In genomic region chr11:65438257-65439151, GRCh38 we compare ENCODE assay signal across 12 cellular contexts. TPM values are rescaled to one million over a fixed set of nuclear protein-coding genes. Genes with fewer than 3 reads are reported as not detected.
DNase-seq lines count a peak whose midpoint lies in the region; ATAC-seq, FAIRE-seq and TF ChIP-seq lines count a peak whose summit lies in the region.
"Had no signal": no experiment of that assay in that cellular context is flagged by ENCODE, and none has a peak within 500 bp of the region (broad histone marks: within the 10 kb centered on the region; RNA-seq: fewer than 3 reads in every experiment).

No MANE protein-coding gene starts in this region.

- H3K27ac ChIP-seq in VCaP (peak overlapping the region; percentile 65), fibroblast of lung (ENCODE audit: insufficient read depth, low read length) (peak overlapping the region; percentile 1)
- H3K27ac ChIP-seq: SJSA1 had no signal

- ATAC-seq in activated naive CD4-positive, alpha-beta T cell treated with anti-CD3 and anti-CD28 coated beads, Interleukin-2, amount 50 U/mL, for 72 hours, result no peak
- ATAC-seq in stimulated activated naive B cell treated with anti-CD40 and anti-IgM and Interleukin-4, amounts not matched to agents 10 μg/mL and 1 μg/mL and 100 μg/mL, for 72 hours (replicated peaks), result no peak
- ATAC-seq in HG03039 (IDR thresholded peaks at IDR 0.05; ENCODE audit: unreplicated experiment), result no peak

- CTCF ChIA-PET in activated naive CD4-positive, alpha-beta T cell treated with anti-CD3 and anti-CD28 coated beads for 36 hours (lab: Charles Lee), result interaction anchor here (0.6 to 1.7 kb wide), 2 partner anchors 22 to 41 kb away, joined by 4 to 10 read pairs; no protein-coding TSS in a partner anchor

- H3K27ac Mint-ChIP-seq in activated naive CD4-positive, alpha-beta T cell treated with anti-CD3 and anti-CD28 coated beads for 36 hours, result peak overlapping the region; percentile 96
- peak overlapping the region in 1 of 2 donors; percentile 93 for H3K27ac Mint-ChIP-seq in activated naive CD4-positive, alpha-beta T cell treated with anti-CD3 and anti-CD28 coated beads, Interleukin-2, amount 50 U/mL, for 72 hours
- peak overlapping the region; percentile 44 for H3K27ac Mint-ChIP-seq in stimulated activated naive B cell treated with anti-CD40 and anti-IgM and Interleukin-4, amounts not matched to agents 10 μg/mL and 1 μg/mL and 100 μg/mL, for 72 hours

- H3K4me1 ChIP-seq in fibroblast of lung (ENCODE audit: control insufficient read depth, extremely low read depth, insufficient read depth, low read length), result peaks cover 13% of the 10 kb centered on the region
- H3K4me1 ChIP-seq: SJSA1 had no signal

- no peak for TF ChIP-seq CTCF in VCaP (conservative IDR thresholded peaks at IDR 0.05)
- TF ChIP-seq CTCF in fibroblast of lung (conservative IDR thresholded peaks at IDR 0.05 in 1 of 2, IDR thresholded peaks at IDR 0.05 in 1 of 2; ENCODE audit: low read depth in 1 of 2, low read length in 2 of 2), result no peak

- H3K36me3 ChIP-seq in fibroblast of lung (ENCODE audit: control insufficient read depth, insufficient read depth, low read length) (peaks cover 41% of the 10 kb centered on the region), MG63 (peaks cover 72% of the 10 kb centered on the region)

- no peak overlapping the region for H2AFZ ChIP-seq in fibroblast of lung (ENCODE audit: low read length)

- no peaks in the 10 kb centered on the region for H3K9me3 Mint-ChIP-seq in activated naive CD4-positive, alpha-beta T cell treated with anti-CD3 and anti-CD28 coated beads for 36 hours
- no peaks in the 10 kb centered on the region for H3K9me3 Mint-ChIP-seq in activated naive CD4-positive, alpha-beta T cell treated with anti-CD3 and anti-CD28 coated beads, Interleukin-2, amount 50 U/mL, for 72 hours
- H3K9me3 Mint-ChIP-seq in stimulated activated naive B cell treated with anti-CD40 and anti-IgM and Interleukin-4, amounts not matched to agents 10 μg/mL and 1 μg/mL and 100 μg/mL, for 72 hours, result peaks cover 3 to 4% of the 10 kb centered on the region in 2 donors

- H3K79me2 ChIP-seq in fibroblast of lung (ENCODE audit: control insufficient read depth, insufficient read depth, low read length), result peaks cover 93% of the 10 kb centered on the region

- no peak for TF ChIP-seq POLR2A in GM12892 (IDR thresholded peaks at IDR 0.05; ENCODE audit: low read depth, low read length)

- peaks cover 72% of the 10 kb centered on the region for H3K36me3 Mint-ChIP-seq in activated naive CD4-positive, alpha-beta T cell treated with anti-CD3 and anti-CD28 coated beads for 36 hours (ENCODE audit: low read depth)
- peaks cover 19 to 62% of the 10 kb centered on the region in 2 donors for H3K36me3 Mint-ChIP-seq in activated naive CD4-positive, alpha-beta T cell treated with anti-CD3 and anti-CD28 coated beads, Interleukin-2, amount 50 U/mL, for 72 hours
- peaks cover 48 to 68% of the 10 kb centered on the region in 2 donors for H3K36me3 Mint-ChIP-seq in stimulated activated naive B cell treated with anti-CD40 and anti-IgM and Interleukin-4, amounts not matched to agents 10 μg/mL and 1 μg/mL and 100 μg/mL, for 72 hours

- no peak overlapping the region for H3K4me3 Mint-ChIP-seq in activated naive CD4-positive, alpha-beta T cell treated with anti-CD3 and anti-CD28 coated beads for 36 hours
- H3K4me3 Mint-ChIP-seq in stimulated activated naive B cell treated with anti-CD40 and anti-IgM and Interleukin-4, amounts not matched to agents 10 μg/mL and 1 μg/mL and 100 μg/mL, for 72 hours, result no peak overlapping the region

- no peak for DNase-seq in activated naive CD4-positive, alpha-beta T cell treated with anti-CD3 and anti-CD28 coated beads for 36 hours
- no peak for DNase-seq in activated naive CD4-positive, alpha-beta T cell treated with anti-CD3 and anti-CD28 coated beads, Interleukin-2, amount 50 U/mL, for 72 hours (ENCODE audit: low spot score in 2 of 2)
- DNase-seq in fibroblast of lung (ENCODE audit: low read depth in 2 of 2) (peak; percentile 20 to 48), MG63 (no peak), GM12892 (ENCODE audit: insufficient read length) (no peak)
- DNase-seq in stimulated activated naive B cell treated with anti-CD40 and anti-IgM and Interleukin-4, amounts not matched to agents 10 μg/mL and 1 μg/mL and 100 μg/mL, for 72 hours, result no peak
- DNase-seq: AML-193; NCI-H1417; stimulated activated CD4-positive, alpha-beta T cell treated with anti-CD3 and anti-CD28 coated beads, Interleukin-4, amount 100 ng/mL, for 24 hours had no signal

- H3K27me3 ChIP-seq in fibroblast of lung (ENCODE audit: control insufficient read depth, insufficient read depth, low read length) (no peaks in the 10 kb centered on the region), MG63 (no peaks in the 10 kb centered on the region)
- H3K27me3 ChIP-seq: SJSA1 had no signal

- no peak for FAIRE-seq in GM12892 (lab: Jason Lieb, UNC)

- H3K9me3 ChIP-seq in fibroblast of lung (ENCODE audit: control insufficient read depth, insufficient read depth, low read depth, low read length) (no peaks in the 10 kb centered on the region), MG63 (no peaks in the 10 kb centered on the region)
- H3K9me3 ChIP-seq: SJSA1 had no signal

- peaks cover 14% of the 10 kb centered on the region for H4K20me1 ChIP-seq in fibroblast of lung (ENCODE audit: control insufficient read depth, extremely low read depth, insufficient read depth, low read length)

- intact Hi-C loops in activated naive CD4-positive, alpha-beta T cell treated with anti-CD3 and anti-CD28 coated beads for 36 hours (cut with micrococcal nuclease), result loop anchor here (1.0 to 2.0 kb wide), 3 partner anchors 12 to 31 kb away; no protein-coding TSS in a partner anchor

- peak overlapping the region; percentile 4 for H3K4me2 ChIP-seq in fibroblast of lung (ENCODE audit: extremely low read depth, insufficient read depth, low read length)

- H3K9ac ChIP-seq in fibroblast of lung (ENCODE audit: insufficient read depth, low read length), result no peak overlapping the region

- no peaks in the 10 kb centered on the region for H3K27me3 Mint-ChIP-seq in activated naive CD4-positive, alpha-beta T cell treated with anti-CD3 and anti-CD28 coated beads for 36 hours (ENCODE audit: low read depth)
- no peaks in the 10 kb centered on the region for H3K27me3 Mint-ChIP-seq in stimulated activated naive B cell treated with anti-CD40 and anti-IgM and Interleukin-4, amounts not matched to agents 10 μg/mL and 1 μg/mL and 100 μg/mL, for 72 hours

- H3K4me3 ChIP-seq in fibroblast of lung (replicated peaks in 1 of 4; ENCODE audit: control extremely low read depth in 1 of 4, insufficient read depth in 1 of 4, low read depth in 3 of 4, low read length in 4 of 4), result peak overlapping the region in 1 of 4 experiments; percentile 35
- no peak overlapping the region for H3K4me3 ChIP-seq in MG63
- H3K4me3 ChIP-seq: SJSA1 had no signal

- peaks cover 82% of the 10 kb centered on the region for H3K4me1 Mint-ChIP-seq in activated naive CD4-positive, alpha-beta T cell treated with anti-CD3 and anti-CD28 coated beads for 36 hours (ENCODE audit: low read depth)
- H3K4me1 Mint-ChIP-seq in stimulated activated naive B cell treated with anti-CD40 and anti-IgM and Interleukin-4, amounts not matched to agents 10 μg/mL and 1 μg/mL and 100 μg/mL, for 72 hours, result peaks cover 61 to 87% of the 10 kb centered on the region in 2 donors

RNA-seq across cellular contexts. Expression of gene NEAT1, which starts 15.9 kb away (rescaled TPM):
- total RNA-seq in activated naive CD4-positive, alpha-beta T cell treated with anti-CD3 and anti-CD28 coated beads for 36 hours, result 100 to 1,000 TPM; 693 to 750 TPM
- 1,000 to 10,000 TPM in 1 of 2 donors, 100 to 1,000 TPM in 1; 836 to 2,329 TPM for total RNA-seq in activated naive CD4-positive, alpha-beta T cell treated with anti-CD3 and anti-CD28 coated beads, Interleukin-2, amount 50 U/mL, for 72 hours
- total RNA-seq in fibroblast of lung, result 177 and 299 TPM in 2 replicates
- polyA plus RNA-seq in fibroblast of lung, result 40.6 and 40.9 TPM in 2 replicates
- polyA plus RNA-seq in fibroblast of lung (2012), result 140 and 151 TPM in 2 replicates
- polyA minus RNA-seq in fibroblast of lung (ENCODE audit: low replicate concordance), result 61.4 and 179 TPM in 2 replicates
- 4.8 and 7.7 TPM in 2 replicates for total RNA-seq in MG63 (2014; rRNA removed; shearing (Covaris generic); ENCODE audit: low replicate concordance)
- polyA plus RNA-seq in GM12892 (2012; ENCODE audit: missing spikeins), result 678 TPM

RNA-seq across cellular contexts. Expression of gene FRMD8, which starts 52.1 kb away (rescaled TPM):
- total RNA-seq in activated naive CD4-positive, alpha-beta T cell treated with anti-CD3 and anti-CD28 coated beads for 36 hours, result 10 to 100 TPM; 38.2 to 40.0 TPM
- 10 to 100 TPM; 39.7 to 53.4 TPM for total RNA-seq in activated naive CD4-positive, alpha-beta T cell treated with anti-CD3 and anti-CD28 coated beads, Interleukin-2, amount 50 U/mL, for 72 hours
- 14.9 and 17.5 TPM in 2 replicates for total RNA-seq in fibroblast of lung
- polyA plus RNA-seq in fibroblast of lung, result 13.7 and 15.3 TPM in 2 replicates
- 15.2 and 15.4 TPM in 2 replicates for polyA plus RNA-seq in fibroblast of lung (2012)
- polyA minus RNA-seq in fibroblast of lung (ENCODE audit: low replicate concordance), result 26.4 and 28.1 TPM in 2 replicates
- 25.9 and 44.1 TPM in 2 replicates for total RNA-seq in MG63 (2014; rRNA removed; shearing (Covaris generic); ENCODE audit: low replicate concordance)
- polyA plus RNA-seq in GM12892 (2012; ENCODE audit: missing spikeins), result 11.2 TPM

RNA-seq across cellular contexts. Expression of gene SLC25A45, which starts 56.1 kb away (rescaled TPM):
- 10 to 100 TPM; 10.4 to 12.1 TPM for total RNA-seq in activated naive CD4-positive, alpha-beta T cell treated with anti-CD3 and anti-CD28 coated beads for 36 hours
- 10 to 100 TPM in 1 of 2 donors, 1 to 10 TPM in 1; 9.7 to 18.5 TPM for total RNA-seq in activated naive CD4-positive, alpha-beta T cell treated with anti-CD3 and anti-CD28 coated beads, Interleukin-2, amount 50 U/mL, for 72 hours
- total RNA-seq in fibroblast of lung, result 1.0 and 1.5 TPM in 2 replicates
- 0.50 and 0.52 TPM in 2 replicates for polyA plus RNA-seq in fibroblast of lung
- polyA plus RNA-seq in fibroblast of lung (2012), result 0.98 and 1.0 TPM in 2 replicates
- polyA minus RNA-seq in fibroblast of lung (ENCODE audit: low replicate concordance), result 0.85 and 1.8 TPM in 2 replicates
- total RNA-seq in MG63 (2014; rRNA removed; shearing (Covaris generic); ENCODE audit: low replicate concordance), result 1.9 TPM in 2 replicates
- 17.9 TPM for polyA plus RNA-seq in GM12892 (2012; ENCODE audit: missing spikeins)

Comparison
In these comparisons a context has a peak if more than half of its experiments do, and no peak if none do; other contexts are left out.
1. DNase-seq: peak in fibroblast of lung (2 of 2); none in activated naive CD4-positive, alpha-beta T cell treated with anti-CD3 and anti-CD28 coated beads for 36 hours (single experiment), activated naive CD4-positive, alpha-beta T cell treated with anti-CD3 and anti-CD28 coated beads, Interleukin-2, amount 50 U/mL, for 72 hours (0 of 2), stimulated activated naive B cell treated with anti-CD40 and anti-IgM and Interleukin-4, amounts not matched to agents 10 μg/mL and 1 μg/mL and 100 μg/mL, for 72 hours (single experiment), MG63 (single experiment) and GM12892 (single experiment).
2. RNA of gene NEAT1, which starts 15.9 kb away (total RNA-seq): 836 to 2,329 TPM in activated naive CD4-positive, alpha-beta T cell treated with anti-CD3 and anti-CD28 coated beads, Interleukin-2, amount 50 U/mL, for 72 hours, 693 to 750 TPM in activated naive CD4-positive, alpha-beta T cell treated with anti-CD3 and anti-CD28 coated beads for 36 hours and 177 to 299 TPM in fibroblast of lung; 4.8 to 7.7 TPM in MG63; every median in the first group is over 10 times any median in the second.